8 cellular contexts compared by ENCODE assay signal in the genomic region with DNA sequence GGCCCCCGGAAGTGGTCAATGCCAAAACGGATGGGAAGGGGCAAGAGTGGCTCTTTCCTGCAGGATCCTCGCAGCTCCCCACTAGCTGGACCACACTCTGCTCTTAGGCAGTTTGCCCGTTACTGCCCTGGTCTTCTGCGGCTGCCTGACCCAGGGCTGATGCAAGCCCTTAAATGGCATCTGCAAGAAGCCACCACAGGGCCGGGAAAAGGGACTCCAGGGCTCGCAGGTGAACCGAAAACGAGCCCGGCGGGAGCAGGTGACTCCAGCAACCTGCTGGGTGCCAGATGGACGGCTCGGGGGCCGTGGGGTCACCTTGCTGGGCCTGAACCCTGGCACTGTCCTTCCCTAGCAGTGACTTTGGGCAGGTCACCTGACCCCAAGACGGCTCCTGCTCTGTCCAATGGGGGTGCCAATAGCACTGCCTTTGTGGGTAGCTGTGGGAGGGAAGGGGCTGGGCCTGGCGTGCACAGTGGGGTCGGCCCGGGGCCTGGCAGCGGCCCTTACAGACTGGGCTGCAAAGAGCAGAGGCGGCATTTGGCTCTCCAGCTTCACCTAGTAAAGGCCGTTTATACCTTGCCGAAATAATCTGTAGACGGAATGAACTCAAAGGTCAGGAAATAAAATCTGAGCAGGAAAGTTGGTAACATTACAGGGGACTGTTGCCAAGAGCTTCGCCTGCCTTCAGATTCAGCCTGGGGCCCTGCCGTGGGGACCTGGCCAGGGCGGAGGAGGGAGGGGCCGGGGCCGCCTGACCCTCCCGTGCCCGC. TPM values are rescaled to one million over a fixed set of nuclear protein-coding genes. Genes with fewer than 3 reads are reported as not detected.
DNase-seq lines count a peak whose midpoint lies in the region; ATAC-seq, FAIRE-seq and TF ChIP-seq lines count a peak whose summit lies in the region.

No MANE protein-coding gene starts in this region.

- TF ChIP-seq CTCF in esophagus muscularis mucosa (IDR thresholded peaks at IDR 0.05) (no peak), omental fat pad (IDR thresholded peaks at IDR 0.05) (no peak)

- H3K4me3 ChIP-seq in esophagus muscularis mucosa = peak overlapping the region; percentile 76 to 91 (median 88)

- H3K27me3 ChIP-seq in esophagus muscularis mucosa = no peaks in the 10 kb centered on the region

- WGBS in esophagus muscularis mucosa = 45% methylated on average over 21 of the region's 30 CpGs

- peak; percentile 46 for FAIRE-seq in GM18507 (lab: Jason Lieb, UNC)

- no peak for TF ChIP-seq EP300 in esophagus muscularis mucosa (IDR thresholded peaks at IDR 0.05)

- no peaks in the 10 kb centered on the region for H3K9me3 ChIP-seq in esophagus muscularis mucosa

- no peak for DNase-seq in GM18507 (ENCODE audit: extremely low spot score, insufficient read length, low read depth)
- no peak for DNase-seq in esophagus muscularis mucosa (ENCODE audit: extremely low spot score)
- no peak for DNase-seq in omental fat pad (ENCODE audit: low spot score)
- no peak for DNase-seq in D341Med (ENCODE audit: low spot score)
- no peak for DNase-seq in globus pallidus (ENCODE audit: low spot score)
- no peak for DNase-seq in NCI-H2107 treated with DMSO at 0.1 percent for 48 hours (lab: John Stamatoyannopoulos, UW; ENCODE audit: unreplicated experiment)

- ATAC-seq in HG02852 (IDR thresholded peaks at IDR 0.05; ENCODE audit: unreplicated experiment) (peak; percentile 3), SK-N-SH treated with all-trans-retinoic acid at 6 μM for 48 hours (peak; percentile 1; the same call in 2 of the 3 replicates), omental fat pad (ENCODE audit: low FRiP score) (peak; percentile 2)

- TF ChIP-seq POLR2A in esophagus muscularis mucosa (IDR thresholded peaks at IDR 0.05; ENCODE audit: low read depth) = no peak

- peaks cover 23 to 48% (median 38%) of the 10 kb centered on the region in 4 donors for H3K4me1 ChIP-seq in esophagus muscularis mucosa

- intact Hi-C loops in esophagus muscularis mucosa (cut with DNase I) = loop anchor here (10.0 kb wide), 1 partner anchor 123 kb away; no protein-coding TSS in a partner anchor

- H3K27ac ChIP-seq in esophagus muscularis mucosa (replicated peaks in 1 of 4) = peak overlapping the region; percentile 93 to 100 (median 96)

- H3K36me3 ChIP-seq in esophagus muscularis mucosa = peaks cover 16 to 36% (median 24%) of the 10 kb centered on the region in 4 donors

TF ChIP-seq in SK-N-SH treated with all-trans-retinoic acid at 6 μM for 48 hours, 23 proteins besides CTCF, POLR2A, EP300 and RAD21:
- TF ChIP-seq ESRRG (CRISPR knock-in tag; IDR thresholded peaks at IDR 0.05) = no peak
- TF ChIP-seq, protein P1, sequence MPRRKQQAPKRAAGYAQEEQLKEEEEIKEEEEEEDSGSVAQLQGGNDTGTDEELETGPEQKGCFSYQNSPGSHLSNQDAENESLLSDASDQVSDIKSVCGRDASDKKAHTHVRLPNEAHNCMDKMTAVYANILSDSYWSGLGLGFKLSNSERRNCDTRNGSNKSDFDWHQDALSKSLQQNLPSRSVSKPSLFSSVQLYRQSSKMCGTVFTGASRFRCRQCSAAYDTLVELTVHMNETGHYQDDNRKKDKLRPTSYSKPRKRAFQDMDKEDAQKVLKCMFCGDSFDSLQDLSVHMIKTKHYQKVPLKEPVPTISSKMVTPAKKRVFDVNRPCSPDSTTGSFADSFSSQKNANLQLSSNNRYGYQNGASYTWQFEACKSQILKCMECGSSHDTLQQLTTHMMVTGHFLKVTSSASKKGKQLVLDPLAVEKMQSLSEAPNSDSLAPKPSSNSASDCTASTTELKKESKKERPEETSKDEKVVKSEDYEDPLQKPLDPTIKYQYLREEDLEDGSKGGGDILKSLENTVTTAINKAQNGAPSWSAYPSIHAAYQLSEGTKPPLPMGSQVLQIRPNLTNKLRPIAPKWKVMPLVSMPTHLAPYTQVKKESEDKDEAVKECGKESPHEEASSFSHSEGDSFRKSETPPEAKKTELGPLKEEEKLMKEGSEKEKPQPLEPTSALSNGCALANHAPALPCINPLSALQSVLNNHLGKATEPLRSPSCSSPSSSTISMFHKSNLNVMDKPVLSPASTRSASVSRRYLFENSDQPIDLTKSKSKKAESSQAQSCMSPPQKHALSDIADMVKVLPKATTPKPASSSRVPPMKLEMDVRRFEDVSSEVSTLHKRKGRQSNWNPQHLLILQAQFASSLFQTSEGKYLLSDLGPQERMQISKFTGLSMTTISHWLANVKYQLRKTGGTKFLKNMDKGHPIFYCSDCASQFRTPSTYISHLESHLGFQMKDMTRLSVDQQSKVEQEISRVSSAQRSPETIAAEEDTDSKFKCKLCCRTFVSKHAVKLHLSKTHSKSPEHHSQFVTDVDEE (CRISPR knock-in tag; IDR thresholded peaks at IDR 0.05) = no peak
- TF ChIP-seq ZNF8 (CRISPR knock-in tag; IDR thresholded peaks at IDR 0.05) = no peak
- TF ChIP-seq BACH2 (CRISPR knock-in tag; IDR thresholded peaks at IDR 0.05; ENCODE audit: borderline replicate concordance) = no peak
- no peak for TF ChIP-seq TOX (CRISPR knock-in tag; IDR thresholded peaks at IDR 0.05; ENCODE audit: borderline replicate concordance)
- TF ChIP-seq RARB (CRISPR knock-in tag; IDR thresholded peaks at IDR 0.05) = no peak
- TF ChIP-seq ZNF70 (CRISPR knock-in tag; IDR thresholded peaks at IDR 0.05) = no peak
- no peak for TF ChIP-seq GLIS3 (CRISPR knock-in tag; IDR thresholded peaks at IDR 0.05)
- TF ChIP-seq ZC3H10 (CRISPR knock-in tag; IDR thresholded peaks at IDR 0.05) = no peak
- TF ChIP-seq, protein P2, sequence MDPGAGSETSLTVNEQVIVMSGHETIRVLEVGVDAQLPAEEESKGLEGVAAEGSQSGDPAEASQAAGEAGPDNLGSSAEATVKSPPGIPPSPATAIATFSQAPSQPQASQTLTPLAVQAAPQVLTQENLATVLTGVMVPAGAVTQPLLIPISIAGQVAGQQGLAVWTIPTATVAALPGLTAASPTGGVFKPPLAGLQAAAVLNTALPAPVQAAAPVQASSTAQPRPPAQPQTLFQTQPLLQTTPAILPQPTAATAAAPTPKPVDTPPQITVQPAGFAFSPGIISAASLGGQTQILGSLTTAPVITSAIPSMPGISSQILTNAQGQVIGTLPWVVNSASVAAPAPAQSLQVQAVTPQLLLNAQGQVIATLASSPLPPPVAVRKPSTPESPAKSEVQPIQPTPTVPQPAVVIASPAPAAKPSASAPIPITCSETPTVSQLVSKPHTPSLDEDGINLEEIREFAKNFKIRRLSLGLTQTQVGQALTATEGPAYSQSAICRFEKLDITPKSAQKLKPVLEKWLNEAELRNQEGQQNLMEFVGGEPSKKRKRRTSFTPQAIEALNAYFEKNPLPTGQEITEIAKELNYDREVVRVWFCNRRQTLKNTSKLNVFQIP (CRISPR knock-in tag; IDR thresholded peaks at IDR 0.05; ENCODE audit: borderline replicate concordance, low read depth) = no peak
- no peak for TF ChIP-seq OSR1 (CRISPR knock-in tag; IDR thresholded peaks at IDR 0.05)

RNA-seq across cellular contexts. Expression of a gene that starts 1.2 kb away (rescaled TPM):
- 10 to 100 TPM; 33.6 to 77.6 (median 59.4) TPM for total RNA-seq in esophagus muscularis mucosa
- total RNA-seq in omental fat pad = 10 to 100 TPM; 23.8 to 31.1 (median 28.4) TPM

RNA-seq across cellular contexts. Expression of a gene that starts 22.4 kb away (rescaled TPM):
- total RNA-seq in esophagus muscularis mucosa (100 to 1,000 TPM in 3 of 4 donors, 10 to 100 TPM in 1; 93.8 to 192 (median 142) TPM), omental fat pad (10 to 100 TPM; 22.9 to 37.6 (median 24.8) TPM)
